Comparison of ENCODE assay signal across 9 cellular contexts in genomic region chr16:16025214-16025968, GRCh38.
A peak's percentile ranks its signal among the peaks of the same experiment; 100 is the strongest.
DNase-seq lines count a peak whose midpoint lies in the region; ATAC-seq, FAIRE-seq and TF ChIP-seq lines count a peak whose summit lies in the region.
"Had no signal": no experiment of that assay in that cellular context is flagged by ENCODE, and none has a peak within 500 bp of the region (broad histone marks: within the 10 kb centered on the region; RNA-seq: fewer than 3 reads in every experiment).

No MANE protein-coding gene starts in this region.

- intact Hi-C loops in adrenal gland (cut with DNase I) (no loop called here), vagina (cut with DNase I) (no loop called here), body of pancreas (cut with DNase I) (no loop called here)

- DNase-seq in RCC 7860 (ENCODE audit: low spot score) (peak; percentile 60), adrenal gland (peak in 4 of 7 donors; percentile 30 to 51 (median 44)), omental fat pad (ENCODE audit: low spot score) (no peak), vagina (ENCODE audit: extremely low spot score in 2 of 2) (no peak), SHP77 (lab: John Stamatoyannopoulos, UW) (no peak), body of pancreas (no peak)

- TF ChIP-seq CTCF in adrenal gland (IDR thresholded peaks at IDR 0.05), result no peak
- no peak for TF ChIP-seq CTCF in omental fat pad (IDR thresholded peaks at IDR 0.05)
- no peak for TF ChIP-seq CTCF in vagina (IDR thresholded peaks at IDR 0.05)
- TF ChIP-seq CTCF in body of pancreas (IDR thresholded peaks at IDR 0.05), result no peak

- FAIRE-seq in RCC 7860 (lab: Jason Lieb, UNC), result no peak
- FAIRE-seq: TTC549 had no signal

- TF ChIP-seq POLR2A in adrenal gland (IDR thresholded peaks at IDR 0.05), result no peak
- TF ChIP-seq POLR2A in vagina (IDR thresholded peaks at IDR 0.05), result no peak
- TF ChIP-seq POLR2A in body of pancreas (IDR thresholded peaks at IDR 0.05), result no peak

- no peak overlapping the region for H3K4me3 ChIP-seq in adrenal gland
- no peak overlapping the region for H3K4me3 ChIP-seq in vagina
- H3K4me3 ChIP-seq in body of pancreas, result no peak overlapping the region

- H3K4me1 ChIP-seq in adrenal gland (replicated peaks in 1 of 2) (peaks cover 22 to 38% of the 10 kb centered on the region in 2 donors), vagina (peaks cover 59% of the 10 kb centered on the region), body of pancreas (peaks cover 39% of the 10 kb centered on the region)

- H3K27ac ChIP-seq in adrenal gland (peak overlapping the region in 4 of 5 donors; percentile 4 to 78 (median 62)), vagina (peak overlapping the region; percentile 69), body of pancreas (no peak overlapping the region)

- H3K27me3 ChIP-seq in adrenal gland (no peaks in the 10 kb centered on the region), vagina (no peaks in the 10 kb centered on the region), body of pancreas (no peaks in the 10 kb centered on the region)

- ATAC-seq in GM19395 (IDR thresholded peaks at IDR 0.05; ENCODE audit: unreplicated experiment), result peak; percentile 68
- ATAC-seq in omental fat pad (ENCODE audit: low FRiP score), result peak; percentile 12
- ATAC-seq in body of pancreas, result no peak
- ATAC-seq in GM21381 (IDR thresholded peaks at IDR 0.05; ENCODE audit: unreplicated experiment), result no peak

- H3K9me3 ChIP-seq in adrenal gland (replicated peaks in 1 of 3), result no peaks in the 10 kb centered on the region
- H3K9me3 ChIP-seq in vagina, result no peaks in the 10 kb centered on the region
- H3K9me3 ChIP-seq in body of pancreas, result no peaks in the 10 kb centered on the region

- no peaks in the 10 kb centered on the region for H3K36me3 ChIP-seq in adrenal gland (replicated peaks in 1 of 2)
- no peaks in the 10 kb centered on the region for H3K36me3 ChIP-seq in vagina
- H3K36me3 ChIP-seq in body of pancreas (replicated peaks in 1 of 2; ENCODE audit: insufficient read depth in 1 of 2, low read depth in 2 of 2), result no peaks in the 10 kb centered on the region

- WGBS in adrenal gland, 4 donors, result 65 to 81% (median 67%) methylated on average over 6 to 11 of the region's 11 CpGs
- 87 to 91% methylated on average over 3 to 11 of the region's 11 CpGs for WGBS in body of pancreas, 2 donors

Comparison
In these comparisons a context has a peak if more than half of its experiments do, and no peak if none do; other contexts are left out.
1. ATAC-seq: peak in GM19395 (single experiment) and omental fat pad (single experiment); none in body of pancreas (single experiment) and GM21381 (single experiment).
2. DNase-seq: peak in RCC 7860 (single experiment) and adrenal gland (4 of 7); none in omental fat pad (single experiment), vagina (0 of 2), SHP77 (0 of 2) and body of pancreas (0 of 4).
3. H3K27ac ChIP-seq: peak in adrenal gland (4 of 5) and vagina (single experiment); none in body of pancreas (0 of 4).